Comparison of ENCODE assay signal across 10 cellular contexts in genomic region chr1:32448773-32449456, GRCh38. TPM values are rescaled to one million over a fixed set of nuclear protein-coding genes. Genes with fewer than 3 reads are reported as not detected.
DNase-seq lines count a peak whose midpoint lies in the region; TF ChIP-seq lines count a peak whose summit lies in the region.
"Had no signal": no experiment of that assay in that cellular context is flagged by ENCODE, and none has a peak within 500 bp of the region (broad histone marks: within the 10 kb centered on the region; RNA-seq: fewer than 3 reads in every experiment).

No MANE protein-coding gene starts in this region.

- TF ChIP-seq CTCF in MM.1S (IDR thresholded peaks at IDR 0.05; ENCODE audit: low read length) (peak; percentile 37), cardiac fibroblast (IDR thresholded peaks at IDR 0.05; ENCODE audit: low read depth, low read length) (peak; percentile 23), smooth muscle cell (IDR thresholded peaks at IDR 0.05; ENCODE audit: borderline replicate concordance, insufficient read depth, poor library complexity, severe bottlenecking) (peak; percentile 34), GM13976 (IDR thresholded peaks at IDR 0.05; ENCODE audit: borderline replicate concordance, control extremely low read depth, extremely low read depth, insufficient read depth, missing control alignments) (no peak)

- peak overlapping the region; percentile 32; the same call in 1 of the 2 replicates for H3K4me2 ChIP-seq in MM.1S (ENCODE audit: low read depth, low read length)
- H3K4me2 ChIP-seq in smooth muscle cell = peak overlapping the region; percentile 82

- H2AFZ ChIP-seq in MM.1S (ENCODE audit: low read length) (no peak overlapping the region), smooth muscle cell (ENCODE audit: low read depth) (no peak overlapping the region)

- H3K36me3 ChIP-seq in MM.1S (replicated peaks; ENCODE audit: insufficient read depth, low read length) (no peaks in the 10 kb centered on the region), smooth muscle cell (ENCODE audit: low read depth) (no peaks in the 10 kb centered on the region)
- H3K36me3 ChIP-seq: colonic mucosa had no signal

- no peaks in the 10 kb centered on the region for H3K36me3 Mint-ChIP-seq in activated CD4-positive, alpha-beta T cell treated with anti-CD3 and anti-CD28 coated beads, Interleukin-2, amount 10 ng/mL, durations not matched to agents 24 days and 14 days (ENCODE audit: low read depth)

- 87% methylated on average over 12 of the region's 12 CpGs for WGBS in smooth muscle cell (ENCODE audit: low lambda C conversion rate)

- no peaks in the 10 kb centered on the region for H3K27me3 ChIP-seq in MM.1S (replicated peaks; ENCODE audit: insufficient read depth, low read length)
- H3K27me3 ChIP-seq in smooth muscle cell (ENCODE audit: low read depth) = no peaks in the 10 kb centered on the region
- H3K27me3 ChIP-seq: colonic mucosa had no signal

- no peaks in the 10 kb centered on the region for H3K4me1 ChIP-seq in MM.1S (ENCODE audit: low read length)
- H3K4me1 ChIP-seq in smooth muscle cell (ENCODE audit: low read depth) = no peaks in the 10 kb centered on the region
- H3K4me1 ChIP-seq: colonic mucosa had no signal

- H4K20me1 ChIP-seq in MM.1S (ENCODE audit: insufficient read depth, low read length) (no peaks in the 10 kb centered on the region), smooth muscle cell (ENCODE audit: low read depth) (no peaks in the 10 kb centered on the region)

- peaks cover 20% of the 10 kb centered on the region for H3K27me3 Mint-ChIP-seq in activated CD4-positive, alpha-beta T cell treated with anti-CD3 and anti-CD28 coated beads, Interleukin-2, amount 10 ng/mL, durations not matched to agents 24 days and 14 days

- H3K79me2 ChIP-seq in MM.1S (ENCODE audit: low read length) = no peaks in the 10 kb centered on the region
- H3K79me2 ChIP-seq in smooth muscle cell (ENCODE audit: low read depth) = no peaks in the 10 kb centered on the region

- no peak overlapping the region for H3K4me3 Mint-ChIP-seq in activated CD4-positive, alpha-beta T cell treated with anti-CD3 and anti-CD28 coated beads, Interleukin-2, amount 10 ng/mL, durations not matched to agents 24 days and 14 days

- no peaks in the 10 kb centered on the region for H3K9me3 ChIP-seq in MM.1S (replicated peaks; ENCODE audit: insufficient read depth, low read length)
- H3K9me3 ChIP-seq in smooth muscle cell (replicated peaks; ENCODE audit: low read depth) = no peaks in the 10 kb centered on the region
- H3K9me3 ChIP-seq: colonic mucosa had no signal

- no peak overlapping the region for H3K9ac ChIP-seq in MM.1S (ENCODE audit: low read length)
- no peak overlapping the region for H3K9ac ChIP-seq in smooth muscle cell (ENCODE audit: low read depth)

- in situ Hi-C loops in GM13976 (cut with MboI; ENCODE audit: low sequenced_read_pairs, unreplicated experiment) = no loop called here

- H3K4me1 Mint-ChIP-seq in activated CD4-positive, alpha-beta T cell treated with anti-CD3 and anti-CD28 coated beads, Interleukin-2, amount 10 ng/mL, durations not matched to agents 24 days and 14 days = no peaks in the 10 kb centered on the region

- H3F3A ChIP-seq in MM.1S (ENCODE audit: insufficient read depth, low read length) (no peaks in the 10 kb centered on the region), smooth muscle cell (ENCODE audit: low read depth) (no peaks in the 10 kb centered on the region)

- no peaks in the 10 kb centered on the region for H3K9me2 ChIP-seq in MM.1S (replicated peaks; ENCODE audit: insufficient read depth, low read length)

- DNase-seq in activated CD4-positive, alpha-beta T cell treated with anti-CD3 and anti-CD28 coated beads, Interleukin-2, amount 10 ng/mL, durations not matched to agents 24 days and 14 days = peak; percentile 61
- no peak for DNase-seq in activated CD4-positive, alpha-beta T cell treated with anti-CD3 and anti-CD28 coated beads for 1 hour
- no peak for DNase-seq in MM.1S
- peak; percentile 17 to 33 for DNase-seq in cardiac fibroblast (ENCODE audit: low read depth in 2 of 2)
- no peak for DNase-seq in smooth muscle cell (lab: John Stamatoyannopoulos, UW; ENCODE audit: unreplicated experiment)
- no peak for DNase-seq in NCI-H1694 (lab: John Stamatoyannopoulos, UW)
- no peak for DNase-seq in NCI-H1436 (lab: John Stamatoyannopoulos, UW)
- DNase-seq in GM13976 (ENCODE audit: low spot score) = no peak

- H3K4me3 ChIP-seq in MM.1S (ENCODE audit: low read length) = no peak overlapping the region
- no peak overlapping the region for H3K4me3 ChIP-seq in cardiac fibroblast (replicated peaks in 1 of 2; ENCODE audit: low read depth in 2 of 2, low read length in 2 of 2)
- H3K4me3 ChIP-seq in smooth muscle cell = no peak overlapping the region
- H3K4me3 ChIP-seq: lung had no signal

- intact Hi-C loops in activated CD4-positive, alpha-beta T cell treated with anti-CD3 and anti-CD28 coated beads, Interleukin-2, amount 10 ng/mL, durations not matched to agents 24 days and 14 days (cut with micrococcal nuclease) = loop anchor here (10.0 kb wide), 1 partner anchor 326 kb away; no protein-coding TSS in a partner anchor

- H3K9me3 Mint-ChIP-seq in activated CD4-positive, alpha-beta T cell treated with anti-CD3 and anti-CD28 coated beads, Interleukin-2, amount 10 ng/mL, durations not matched to agents 24 days and 14 days = no peaks in the 10 kb centered on the region

- no peak overlapping the region for H3K27ac Mint-ChIP-seq in activated CD4-positive, alpha-beta T cell treated with anti-CD3 and anti-CD28 coated beads, Interleukin-2, amount 10 ng/mL, durations not matched to agents 24 days and 14 days

- H3K27ac ChIP-seq in MM.1S (ENCODE audit: low read length) = no peak overlapping the region
- no peak overlapping the region for H3K27ac ChIP-seq in smooth muscle cell (ENCODE audit: low read depth)
- H3K27ac ChIP-seq: colonic mucosa had no signal

RNA-seq across cellular contexts. Expression of gene ZBTB8B, which starts 16.0 kb away (rescaled TPM):
- not detected in 2 replicates for total RNA-seq in activated CD4-positive, alpha-beta T cell treated with anti-CD3 and anti-CD28 coated beads, Interleukin-2, amount 10 ng/mL, durations not matched to agents 24 days and 14 days
- 0.13 TPM in 2 replicates for total RNA-seq in smooth muscle cell
- polyA plus RNA-seq in smooth muscle cell = 0.05 TPM in 1 of 2 replicates, not detected in the other
- total RNA-seq: colonic mucosa had no signal

RNA-seq across cellular contexts. Expression of gene BSDC1, which starts 54.7 kb away (rescaled TPM):
- total RNA-seq in activated CD4-positive, alpha-beta T cell treated with anti-CD3 and anti-CD28 coated beads, Interleukin-2, amount 10 ng/mL, durations not matched to agents 24 days and 14 days = 44.8 and 49.5 TPM in 2 replicates
- total RNA-seq in smooth muscle cell = 57.3 and 63.4 TPM in 2 replicates
- polyA plus RNA-seq in smooth muscle cell = 45.4 and 53.7 TPM in 2 replicates

Comparison
In these comparisons a context has a peak if more than half of its experiments do, and no peak if none do; other contexts are left out.
1. DNase-seq: peak in activated CD4-positive, alpha-beta T cell treated with anti-CD3 and anti-CD28 coated beads, Interleukin-2, amount 10 ng/mL, durations not matched to agents 24 days and 14 days (single experiment) and cardiac fibroblast (2 of 2); none in activated CD4-positive, alpha-beta T cell treated with anti-CD3 and anti-CD28 coated beads for 1 hour (single experiment), MM.1S (single experiment), smooth muscle cell (single experiment), NCI-H1694 (single experiment), NCI-H1436 (single experiment) and GM13976 (single experiment).